ENCODE assay signal across 19 cellular contexts in genomic region chr17:77961741-77962140, GRCh38. TPM values are rescaled to one million over a fixed set of nuclear protein-coding genes. Genes with fewer than 3 reads are reported as not detected.
DNase-seq lines count a peak whose midpoint lies in the region; ATAC-seq, FAIRE-seq and TF ChIP-seq lines count a peak whose summit lies in the region.
"Had no signal": no experiment of that assay in that cellular context is flagged by ENCODE, and none has a peak within 500 bp of the region (broad histone marks: within the 10 kb centered on the region; RNA-seq: fewer than 3 reads in every experiment).

No MANE protein-coding gene starts in this region.

- H2BK12ac ChIP-seq in neuronal stem cell (ENCODE audit: low read length), result peak overlapping the region; percentile 8

- TF ChIP-seq RAD21 in HepG2 (CRISPR knock-in tag; IDR thresholded peaks at IDR 0.05), result no peak

- H3K4me1 Mint-ChIP-seq in Calu3 (ENCODE audit: low read depth, unreplicated experiment), result peaks cover 8% of the 10 kb centered on the region

- H3K4me2 ChIP-seq in HepG2 (ENCODE audit: low read depth, low read length) (no peak overlapping the region), neuronal stem cell (ENCODE audit: insufficient read depth, low read length, poor library complexity, severe bottlenecking) (no peak overlapping the region)

- H2BK15ac ChIP-seq in neuronal stem cell (ENCODE audit: low read length), result no peak overlapping the region

- CTCF ChIA-PET in HepG2 (lab: Yijun Ruan, JAX; ENCODE audit: low intra/inter-chr PET ratio, low total read pairs), result no interaction called here
- CTCF ChIA-PET in Calu3 (lab: Charles Lee), result no interaction called here

- WGBS in HepG2 (ENCODE audit: low lambda C conversion rate), result 98% methylated on average over 4 of the region's 4 CpGs
- WGBS in right lobe of liver (ENCODE audit: insufficient coverage, low coverage, low lambda C conversion rate, missing lambda C conversion rate), result 98% methylated on average over 4 of the region's 4 CpGs
- WGBS in neuronal stem cell (ENCODE audit: extremely low coverage in 2 of 2, insufficient read length in 2 of 2, insufficient replicate concordance in 1 of 2), 2 donors, result no CpG with 5 or more reads among the region's 4 CpGs

- no peak overlapping the region for H3K27ac Mint-ChIP-seq in Calu3 (ENCODE audit: unreplicated experiment)

- no peaks in the 10 kb centered on the region for H3K9me3 ChIP-seq in HepG2 (ENCODE audit: low read length)
- no peaks in the 10 kb centered on the region for H3K9me3 ChIP-seq in right lobe of liver
- H3K9me3 ChIP-seq in neuronal stem cell (replicated peaks in 1 of 2; ENCODE audit: control insufficient read depth in 2 of 2, insufficient read depth in 1 of 2, low read depth in 1 of 2, low read length in 2 of 2), result no peaks in the 10 kb centered on the region
- H3K9me3 ChIP-seq: adrenal gland, spleen had no signal

- H2BK5ac ChIP-seq in neuronal stem cell (ENCODE audit: low read length), result no peak overlapping the region

- BruUV-seq in HepG2 (replicated peaks; lab: Mats Ljungman, UMichigan) (no TSS peak), Calu3 (replicated peaks; lab: Mats Ljungman, UMichigan) (no TSS peak)

- no peak overlapping the region for H4K91ac ChIP-seq in neuronal stem cell (ENCODE audit: low read depth, low read length, poor library complexity)

- DNase-seq in DMS 273 (lab: John Stamatoyannopoulos, UW; ENCODE audit: unreplicated experiment), result peak; percentile 60
- no peak for DNase-seq in DMS 273 treated with DMSO at 0.1 percent for 48 hours (lab: John Stamatoyannopoulos, UW)
- no peak for DNase-seq in HepG2 (ENCODE audit: low spot score)
- DNase-seq in right lobe of liver, result no peak
- peak; percentile 12 for DNase-seq in dermis blood vessel endothelial cell
- DNase-seq in neuronal stem cell (ENCODE audit: low spot score), result no peak
- no peak for DNase-seq in Calu3
- DNase-seq: activated CD4-positive, alpha-beta T cell treated with anti-CD3 and anti-CD28 coated beads, Interleukin-2, amount 50 U/mL, for 48 hours; MM.1S; spleen; stimulated activated CD4-positive, alpha-beta T cell treated with anti-CD3 and anti-CD28 coated beads, Interleukin-4, amount 100 ng/mL, for 4 hours; T-helper 1 cell had no signal

- H3K27ac ChIP-seq in HepG2 (ENCODE audit: extremely low read length, insufficient read depth, low read length), result no peak overlapping the region
- no peak overlapping the region for H3K27ac ChIP-seq in right lobe of liver
- H3K27ac ChIP-seq in neuronal stem cell (replicated peaks; ENCODE audit: low read length), result peak overlapping the region; percentile 28
- H3K27ac ChIP-seq: 22Rv1, adrenal gland, spleen, VCaP had no signal

- H3K36me3 Mint-ChIP-seq in Calu3 (ENCODE audit: insufficient read depth, unreplicated experiment), result peaks cover 29% of the 10 kb centered on the region

- no peak overlapping the region for H3K4me3 ChIP-seq in HepG2 (replicated peaks in 1 of 3; ENCODE audit: insufficient read depth in 1 of 3, low read depth in 2 of 3, low read length in 3 of 3)
- H3K4me3 ChIP-seq in right lobe of liver, result no peak overlapping the region
- H3K4me3 ChIP-seq in neuronal stem cell (ENCODE audit: low read length in 2 of 2), result no peak overlapping the region
- H3K4me3 ChIP-seq: adrenal gland, spleen had no signal

- intact Hi-C loops in HepG2 (cut with micrococcal nuclease; ENCODE audit: unreplicated experiment), result no loop called here
- intact Hi-C loops in right lobe of liver (cut with DNase I), result no loop called here
- intact Hi-C loops in Calu3 (cut with micrococcal nuclease; ENCODE audit: unreplicated experiment), result no loop called here

- no peak overlapping the region for H4K8ac ChIP-seq in neuronal stem cell (ENCODE audit: low read depth, low read length)

- H3K36me3 ChIP-seq in HepG2 (replicated peaks in 1 of 2; ENCODE audit: control insufficient read depth in 1 of 2, insufficient read depth in 2 of 2, low read length in 2 of 2), result no peaks in the 10 kb centered on the region
- no peaks in the 10 kb centered on the region for H3K36me3 ChIP-seq in right lobe of liver
- H3K36me3 ChIP-seq in neuronal stem cell (replicated peaks in 1 of 2; ENCODE audit: control insufficient read depth in 2 of 2, insufficient read depth in 2 of 2, low read length in 2 of 2), result no peaks in the 10 kb centered on the region
- H3K36me3 ChIP-seq: adrenal gland, spleen had no signal

- H3K23ac ChIP-seq in neuronal stem cell (ENCODE audit: low read depth, low read length, poor library complexity), result no peak overlapping the region

- no peak overlapping the region for H3K18ac ChIP-seq in neuronal stem cell (ENCODE audit: low read length)

- H3K4ac ChIP-seq in neuronal stem cell (ENCODE audit: low read length), result no peak overlapping the region

- H3K14ac ChIP-seq in neuronal stem cell (ENCODE audit: low read length), result no peak overlapping the region

- no peak for ATAC-seq in HepG2
- no peak for ATAC-seq in right lobe of liver
- no peak for ATAC-seq in HG02885 (IDR thresholded peaks at IDR 0.05; ENCODE audit: poor library complexity, unreplicated experiment)
- ATAC-seq: esophagus mucosa, left lobe of liver had no signal

- TF ChIP-seq CTCF in HepG2 (CRISPR knock-in tag; IDR thresholded peaks at IDR 0.05) (no peak), right lobe of liver (IDR thresholded peaks at IDR 0.05) (no peak), Calu3 (IDR thresholded peaks at IDR 0.05; ENCODE audit: unreplicated experiment) (no peak)

- in situ Hi-C loops in HepG2 (cut with HindIII; ENCODE audit: extremely low pct_ligation_motif_present, low pct_unique_long_range_greater_than_20kb), result no loop called here

- POLR2A ChIA-PET in HepG2 (lab: Yijun Ruan, JAX), result no interaction called here

- peaks cover 31% of the 10 kb centered on the region for H3K27me3 Mint-ChIP-seq in Calu3 (ENCODE audit: unreplicated experiment)

- TF ChIP-seq POLR2A in HepG2 (IDR thresholded peaks at IDR 0.05; ENCODE audit: insufficient read depth in 1 of 2, low read depth in 2 of 2, low read length in 2 of 2) (no peak), right lobe of liver (IDR thresholded peaks at IDR 0.05) (no peak)

- no peak overlapping the region for H3K9ac ChIP-seq in HepG2 (ENCODE audit: insufficient read depth, low read depth, low read length)
- no peak overlapping the region for H3K9ac ChIP-seq in neuronal stem cell (ENCODE audit: low read depth, low read length, poor library complexity)

- H3K4me3 Mint-ChIP-seq in Calu3 (ENCODE audit: low read depth, unreplicated experiment), result no peak overlapping the region

- H3K9me3 Mint-ChIP-seq in Calu3 (ENCODE audit: low read depth, unreplicated experiment), result no peaks in the 10 kb centered on the region

- H3K79me1 ChIP-seq in neuronal stem cell (ENCODE audit: low read depth, low read length), result peaks cover 7% of the 10 kb centered on the region

- peaks cover 61% of the 10 kb centered on the region for H3K79me2 ChIP-seq in HepG2 (ENCODE audit: insufficient read depth, low read length)

- no peak overlapping the region for H2AFZ ChIP-seq in HepG2 (ENCODE audit: low read length)
- no peak overlapping the region for H2AFZ ChIP-seq in neuronal stem cell (ENCODE audit: low read length)

- H3K27me3 ChIP-seq in HepG2 (ENCODE audit: control insufficient read depth in 1 of 2, insufficient read depth in 2 of 2, low read length in 2 of 2) (peaks cover 0 to 11% of the 10 kb centered on the region in 2 experiments; a peak in 3 of 5 replicates), right lobe of liver (no peaks in the 10 kb centered on the region), neuronal stem cell (ENCODE audit: control insufficient read depth in 3 of 3, insufficient read depth in 3 of 3, low read depth in 1 of 3, low read length in 3 of 3) (peaks cover 4 to 10% (median 10%) of the 10 kb centered on the region in 3 experiments)
- H3K27me3 ChIP-seq: adrenal gland had no signal

- peak; percentile 4 for FAIRE-seq in HepG2 (lab: Jason Lieb, UNC)
- FAIRE-seq: D721Med had no signal

- H3K4me1 ChIP-seq in HepG2 (ENCODE audit: insufficient read depth, low read length) (peaks cover 43% of the 10 kb centered on the region), right lobe of liver (peaks cover 0 to 10% (median 0%) of the 10 kb centered on the region in 4 donors), neuronal stem cell (ENCODE audit: control insufficient read depth in 2 of 2, insufficient read depth in 1 of 2, low read depth in 1 of 2, low read length in 2 of 2) (peaks cover 25% of the 10 kb centered on the region in 2 donors)

- no peak overlapping the region for H2BK120ac ChIP-seq in neuronal stem cell (ENCODE audit: low read depth, low read length)

- peaks cover 23% of the 10 kb centered on the region for H4K20me1 ChIP-seq in HepG2 (ENCODE audit: insufficient read depth, low read length)

- TF ChIP-seq EP300 in HepG2 (IDR thresholded peaks at IDR 0.05; ENCODE audit: low read depth in 2 of 2, low read length in 2 of 2), result no peak
- no peak for TF ChIP-seq EP300 in HepG2 (CRISPR knock-in tag; IDR thresholded peaks at IDR 0.05; ENCODE audit: borderline replicate concordance)

- no peak overlapping the region for H2AK5ac ChIP-seq in neuronal stem cell (ENCODE audit: low read depth, low read length)

RNA-seq across cellular contexts. Expression of gene TNRC6C, which starts 3.2 kb away (rescaled TPM):
- total RNA-seq in HepG2 (2016; rRNA removed; fragmentation: Illumina TruSeq; extraction: Trizol) (4.7 and 4.9 TPM in 2 replicates), right lobe of liver (10 to 100 TPM in 1 of 6 experiments, 1 to 10 TPM in 5; 1.9 to 10.6 (median 7.7) TPM), dermis blood vessel endothelial cell (8.2 and 13.1 TPM in 2 replicates), Calu3 (2022) (11.9 and 18.2 TPM in 2 replicates)
- 11.1 and 13.2 TPM in 2 replicates for total RNA-seq in HepG2 (2016; cell fraction: cytosol; rRNA removed; fragmentation: Illumina TruSeq; extraction: Trizol; ENCODE audit: low read depth)
- 3.2 TPM in 2 replicates for total RNA-seq in HepG2 (2016; cell fraction: insoluble cytoplasmic fraction; rRNA removed; fragmentation: Illumina TruSeq; extraction: Trizol)
- 2.2 and 2.9 TPM in 2 replicates for total RNA-seq in HepG2 (2016; cell fraction: membrane; rRNA removed; fragmentation: Illumina TruSeq; extraction: Trizol)
- 7.0 and 9.7 TPM in 2 replicates for total RNA-seq in HepG2 (2016; cell fraction: nucleus; rRNA removed; fragmentation: Illumina TruSeq; extraction: Trizol)
- polyA plus RNA-seq in HepG2 (2011; rRNA removed), result 0.61 and 0.66 TPM in 2 replicates
- polyA plus RNA-seq in HepG2 (2011; cell fraction: cytosol; rRNA removed), result 0.35 and 0.46 TPM in 2 replicates
- 3.4 and 4.2 TPM in 2 replicates for polyA plus RNA-seq in HepG2 (2011; cell fraction: nucleus; rRNA removed)
- polyA plus RNA-seq in HepG2 (2012), result 3.6 and 4.0 TPM in 2 replicates
- 0.14 and 0.17 TPM in 2 replicates for polyA plus RNA-seq in HepG2 (2016; cell fraction: cytosol; fragmentation: Illumina TruSeq; extraction: Trizol; ENCODE audit: low read depth)
- 2.5 and 3.2 TPM in 2 replicates for polyA plus RNA-seq in HepG2 (2016; cell fraction: insoluble cytoplasmic fraction; fragmentation: Illumina TruSeq; extraction: Trizol; ENCODE audit: low read depth)
- 0.18 and 0.30 TPM in 2 replicates for polyA plus RNA-seq in HepG2 (2016; cell fraction: membrane; fragmentation: Illumina TruSeq; extraction: Trizol; ENCODE audit: low read depth)
- 10.3 and 10.4 TPM in 2 replicates for polyA plus RNA-seq in HepG2 (2016; cell fraction: nucleus; fragmentation: Illumina TruSeq; extraction: Trizol; ENCODE audit: insufficient read depth, low read depth)
- polyA minus RNA-seq in HepG2 (2011; rRNA and poly(A)+ RNA removed; ENCODE audit: low replicate concordance), result 4.5 and 10.3 TPM in 2 replicates
- polyA minus RNA-seq in HepG2 (2011; cell fraction: cytosol; rRNA and poly(A)+ RNA removed), result 2.3 and 2.8 TPM in 2 replicates
- polyA minus RNA-seq in HepG2 (2011; cell fraction: nucleus; rRNA and poly(A)+ RNA removed), result 6.7 and 7.3 TPM in 2 replicates
- 12.5 TPM for polyA plus RNA-seq in neuronal stem cell (2013, experiment 1 of 2)
- 13.1 TPM for polyA plus RNA-seq in neuronal stem cell (2013, experiment 2 of 2)

Comparison
In these comparisons a context has a peak if more than half of its experiments do, and no peak if none do; other contexts are left out.
1. DNase-seq: peak in DMS 273 (single experiment) and dermis blood vessel endothelial cell (single experiment); none in DMS 273 treated with DMSO at 0.1 percent for 48 hours (single experiment), HepG2 (single experiment), right lobe of liver (0 of 3), neuronal stem cell (single experiment) and Calu3 (single experiment).